In genomic region chr17:40598021-40598927, GRCh38 we compare ENCODE assay signal across 11 cellular contexts. TPM values are rescaled to one million over a fixed set of nuclear protein-coding genes. Genes with fewer than 3 reads are reported as not detected.
DNase-seq lines count a peak whose midpoint lies in the region; ATAC-seq, FAIRE-seq and TF ChIP-seq lines count a peak whose summit lies in the region.
"Had no signal": no experiment of that assay in that cellular context is flagged by ENCODE, and none has a peak within 500 bp of the region (broad histone marks: within the 10 kb centered on the region; RNA-seq: fewer than 3 reads in every experiment).

No MANE protein-coding gene starts in this region.

- H3K9me3 ChIP-seq in breast epithelium (no peaks in the 10 kb centered on the region), vagina (no peaks in the 10 kb centered on the region), pancreas (no peaks in the 10 kb centered on the region), adrenal gland (replicated peaks in 1 of 3) (no peaks in the 10 kb centered on the region)

- TF ChIP-seq POLR2A in breast epithelium (IDR thresholded peaks at IDR 0.05) (no peak), vagina (IDR thresholded peaks at IDR 0.05) (no peak), adrenal gland (IDR thresholded peaks at IDR 0.05) (no peak)

- intact Hi-C loops in breast epithelium (cut with DNase I; ENCODE audit: low total_unique reads), result no loop called here
- intact Hi-C loops in MCF 10A (cut with micrococcal nuclease), result no loop called here
- intact Hi-C loops in vagina (cut with DNase I), result no loop called here
- intact Hi-C loops in pancreas (cut with DNase I), result no loop called here
- intact Hi-C loops in adrenal gland (cut with DNase I), result no loop called here

- H3K4me1 ChIP-seq in breast epithelium, result no peaks in the 10 kb centered on the region
- no peaks in the 10 kb centered on the region for H3K4me1 ChIP-seq in vagina
- no peaks in the 10 kb centered on the region for H3K4me1 ChIP-seq in pancreas
- no peaks in the 10 kb centered on the region for H3K4me1 ChIP-seq in adrenal gland (replicated peaks in 1 of 2)

- POLR2A ChIA-PET in MCF 10A (lab: Yijun Ruan, JAX), result interaction anchor here (0.6 to 1.1 kb wide), 2 partner anchors 10 to 127 kb away, joined by 3 read pairs; no protein-coding TSS in a partner anchor

- no peaks in the 10 kb centered on the region for H3K4me1 Mint-ChIP-seq in MCF 10A (ENCODE audit: insufficient read depth, unreplicated experiment)

- BruUV-seq in MCF 10A (replicated peaks; lab: Mats Ljungman, UMichigan), result no TSS peak

- CTCF ChIA-PET in MCF 10A (lab: Yijun Ruan, JAX), result no interaction called here

- no peaks in the 10 kb centered on the region for H3K36me3 Mint-ChIP-seq in MCF 10A (ENCODE audit: insufficient read depth, unreplicated experiment)
- H3K36me3 Mint-ChIP-seq in activated naive CD4-positive, alpha-beta T cell treated with anti-CD3 and anti-CD28 coated beads, Interleukin-2, amount 50 U/mL, for 72 hours, result peaks cover 22 to 29% of the 10 kb centered on the region in 2 donors

- no peaks in the 10 kb centered on the region for H3K9me3 Mint-ChIP-seq in MCF 10A (ENCODE audit: unreplicated experiment)
- peaks cover 14 to 15% of the 10 kb centered on the region in 2 donors for H3K9me3 Mint-ChIP-seq in activated naive CD4-positive, alpha-beta T cell treated with anti-CD3 and anti-CD28 coated beads, Interleukin-2, amount 50 U/mL, for 72 hours

- H3K4me3 Mint-ChIP-seq in MCF 10A (ENCODE audit: unreplicated experiment), result no peak overlapping the region

- no peak overlapping the region for H3K27ac Mint-ChIP-seq in MCF 10A (ENCODE audit: low read depth, unreplicated experiment)
- peak overlapping the region; percentile 96 to 98 for H3K27ac Mint-ChIP-seq in activated naive CD4-positive, alpha-beta T cell treated with anti-CD3 and anti-CD28 coated beads, Interleukin-2, amount 50 U/mL, for 72 hours

- no peak for DNase-seq in breast epithelium (ENCODE audit: low spot score in 2 of 2)
- no peak for DNase-seq in MCF 10A (ENCODE audit: unreplicated experiment)
- peak; percentile 67 to 83 for DNase-seq in activated naive CD4-positive, alpha-beta T cell treated with anti-CD3 and anti-CD28 coated beads, Interleukin-2, amount 50 U/mL, for 72 hours (ENCODE audit: low spot score in 2 of 2)
- DNase-seq in stimulated activated CD4-positive, alpha-beta T cell treated with anti-CD3 and anti-CD28 coated beads, Interleukin-12 subunit alpha, Interleukin-12 subunit beta, amount 100 ng/mL, for 4 hours, result peak; percentile 78
- peak; percentile 49 to 72 for DNase-seq in vagina (ENCODE audit: extremely low spot score in 2 of 2)
- DNase-seq in pancreas, result no peak
- no peak for DNase-seq in adrenal gland
- DNase-seq in NCI-H128 (lab: John Stamatoyannopoulos, UW; ENCODE audit: unreplicated experiment), result no peak
- DNase-seq: NCI-H2171 had no signal

- H3K27me3 ChIP-seq in breast epithelium, result no peaks in the 10 kb centered on the region
- no peaks in the 10 kb centered on the region for H3K27me3 ChIP-seq in vagina
- no peaks in the 10 kb centered on the region for H3K27me3 ChIP-seq in pancreas
- H3K27me3 ChIP-seq in adrenal gland, result no peaks in the 10 kb centered on the region

- 74 to 79% methylated on average over 16 of the region's 16 CpGs for WGBS in pancreas, 2 donors
- WGBS in adrenal gland, 4 donors, result 77 to 86% (median 84%) methylated on average over 16 of the region's 16 CpGs

- peak overlapping the region; percentile 33 to 91 for H3K27ac ChIP-seq in breast epithelium
- peak overlapping the region; percentile 22 for H3K27ac ChIP-seq in vagina
- no peak overlapping the region for H3K27ac ChIP-seq in pancreas
- H3K27ac ChIP-seq in adrenal gland, result peak overlapping the region in 2 of 5 donors; percentile 7 to 59

- H3K27me3 Mint-ChIP-seq in MCF 10A (ENCODE audit: insufficient read depth, unreplicated experiment), result no peaks in the 10 kb centered on the region

- FAIRE-seq in pancreas (lab: Jason Lieb, UNC), result no peak
- FAIRE-seq: A204.1 had no signal

- ATAC-seq in activated naive CD4-positive, alpha-beta T cell treated with anti-CD3 and anti-CD28 coated beads, Interleukin-2, amount 50 U/mL, for 72 hours, result peak; percentile 42 to 62
- no peak for ATAC-seq in pancreas

- H3K36me3 ChIP-seq in breast epithelium, result no peaks in the 10 kb centered on the region
- H3K36me3 ChIP-seq in vagina, result no peaks in the 10 kb centered on the region
- no peaks in the 10 kb centered on the region for H3K36me3 ChIP-seq in pancreas
- H3K36me3 ChIP-seq in adrenal gland (replicated peaks in 1 of 2), result no peaks in the 10 kb centered on the region

- H3K4me3 ChIP-seq in breast epithelium (peak overlapping the region in 1 of 3 donors; percentile 16), vagina (no peak overlapping the region), pancreas (no peak overlapping the region), adrenal gland (no peak overlapping the region)

- TF ChIP-seq CTCF in breast epithelium (IDR thresholded peaks at IDR 0.05), result no peak
- no peak for TF ChIP-seq CTCF in MCF 10A (IDR thresholded peaks at IDR 0.05; ENCODE audit: unreplicated experiment)
- no peak for TF ChIP-seq CTCF in vagina (IDR thresholded peaks at IDR 0.05)
- TF ChIP-seq CTCF in pancreas (IDR thresholded peaks at IDR 0.05), result no peak
- TF ChIP-seq CTCF in adrenal gland (IDR thresholded peaks at IDR 0.05), result no peak

RNA-seq across cellular contexts. Expression of gene CCR7, which starts 33.0 kb away (rescaled TPM):
- total RNA-seq in breast epithelium, result 1 to 10 TPM in 1 of 3 donors, under 1 TPM in 2; 0.16 to 1.0 (median 0.33) TPM
- not detected in 2 replicates for total RNA-seq in MCF 10A (2022)
- total RNA-seq in activated naive CD4-positive, alpha-beta T cell treated with anti-CD3 and anti-CD28 coated beads, Interleukin-2, amount 50 U/mL, for 72 hours, result 100 to 1,000 TPM; 287 to 301 TPM
- not detected for total RNA-seq in vagina
- under 1 TPM in 3 of 6 donors, not detected in 3; 0.09 to 0.82 (median 0.09) TPM for total RNA-seq in pancreas
- polyA plus RNA-seq in pancreas, result under 1 TPM; 0.07 to 0.08 TPM
- 1 to 10 TPM in 1 of 8 donors, under 1 TPM in 5, not detected in 2; 0.14 to 1.0 (median 0.49) TPM for total RNA-seq in adrenal gland
- under 1 TPM; 0.11 to 0.40 (median 0.30) TPM for polyA plus RNA-seq in adrenal gland
- polyA plus RNA-seq: neural cell had no signal

RNA-seq across cellular contexts. Expression of gene SMARCE1, which starts 49.3 kb away (rescaled TPM):
- total RNA-seq in breast epithelium (100 to 1,000 TPM in 1 of 3 donors, 10 to 100 TPM in 2; 91.4 to 122 (median 98.4) TPM), MCF 10A (2022) (120 and 128 TPM in 2 replicates), vagina (96.3 TPM), pancreas (10 to 100 TPM; 21.7 to 48.5 (median 35.4) TPM), adrenal gland (10 to 100 TPM; 55.5 to 91.6 (median 71.2) TPM)
- 10 to 100 TPM; 85.6 to 93.9 TPM for total RNA-seq in activated naive CD4-positive, alpha-beta T cell treated with anti-CD3 and anti-CD28 coated beads, Interleukin-2, amount 50 U/mL, for 72 hours
- polyA plus RNA-seq in pancreas (10 to 100 TPM; 29.0 to 55.8 TPM), adrenal gland (100 to 1,000 TPM in 1 of 3 donors, 10 to 100 TPM in 2; 60.9 to 128 (median 93.4) TPM)

Comparison
In these comparisons a context has a peak if more than half of its experiments do, and no peak if none do; other contexts are left out.
1. DNase-seq: peak in activated naive CD4-positive, alpha-beta T cell treated with anti-CD3 and anti-CD28 coated beads, Interleukin-2, amount 50 U/mL, for 72 hours (2 of 2), stimulated activated CD4-positive, alpha-beta T cell treated with anti-CD3 and anti-CD28 coated beads, Interleukin-12 subunit alpha, Interleukin-12 subunit beta, amount 100 ng/mL, for 4 hours (single experiment) and vagina (2 of 2); none in breast epithelium (0 of 2), MCF 10A (single experiment), pancreas (0 of 6), adrenal gland (0 of 7) and NCI-H128 (single experiment).
2. H3K27ac ChIP-seq: peak in breast epithelium (2 of 2) and vagina (single experiment); none in pancreas (0 of 4).
3. ATAC-seq: peak in activated naive CD4-positive, alpha-beta T cell treated with anti-CD3 and anti-CD28 coated beads, Interleukin-2, amount 50 U/mL, for 72 hours (2 of 2); none in pancreas (0 of 4).
4. RNA of gene CCR7, which starts 33.0 kb away (total RNA-seq): 287 to 301 TPM in activated naive CD4-positive, alpha-beta T cell treated with anti-CD3 and anti-CD28 coated beads, Interleukin-2, amount 50 U/mL, for 72 hours; 0.14 to 1.0 TPM in adrenal gland, 0.16 to 1.0 TPM in breast epithelium, not detected in vagina (single experiment), 0.09 to 0.82 TPM in pancreas and not detected in MCF 10A; every median in the first group is over 100 times any median in the second.